ENCODE assay signal across 15 cellular contexts in the genomic region with DNA sequence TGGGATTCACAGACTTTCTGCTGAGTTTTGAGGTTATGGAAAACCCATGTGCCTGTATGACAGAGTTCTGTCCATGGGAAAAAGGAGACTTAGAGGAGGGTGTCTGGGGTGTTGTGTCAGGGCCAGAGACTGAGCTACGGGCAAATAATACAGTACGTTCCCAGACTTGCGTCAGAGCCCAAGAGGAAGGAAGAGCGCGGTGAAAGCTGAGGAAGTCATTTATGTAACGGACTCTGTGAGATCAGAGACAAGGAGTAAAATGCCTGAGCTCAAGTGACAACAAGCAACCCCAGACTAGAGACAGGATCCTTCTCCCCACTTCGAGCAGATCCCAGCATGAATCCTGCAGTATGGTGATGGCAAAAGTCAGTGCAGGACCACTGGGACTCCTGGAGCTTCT.
DNase-seq lines count a peak whose midpoint lies in the region; ATAC-seq and TF ChIP-seq lines count a peak whose summit lies in the region.
"Had no signal": no experiment of that assay in that cellular context is flagged by ENCODE, and none has a peak within 500 bp of the region (broad histone marks: within the 10 kb centered on the region; RNA-seq: fewer than 3 reads in every experiment).

No MANE protein-coding gene starts in this region.

- no peak for TF ChIP-seq EP300 in transverse colon (IDR thresholded peaks at IDR 0.05; ENCODE audit: low read depth)

- in situ Hi-C loops in transverse colon (cut with MboI; ENCODE audit: low pct_ligation_motif_present in 1 of 4, low pct_unique_long_range_greater_than_20kb in 1 of 4, low sequenced_read_pairs in 3 of 4): no loop called here

- H3K9me3 ChIP-seq in colonic mucosa (no peaks in the 10 kb centered on the region), lung (ENCODE audit: control insufficient read depth in 2 of 2, insufficient read depth in 1 of 2, low read length in 1 of 2) (no peaks in the 10 kb centered on the region), transverse colon (no peaks in the 10 kb centered on the region)
- H3K9me3 ChIP-seq: esophagus muscularis mucosa had no signal

- intact Hi-C loops in activated CD8-positive, alpha-beta T cell treated with anti-CD3 and anti-CD28 coated beads for 36 hours (cut with micrococcal nuclease): no loop called here
- intact Hi-C loops in colonic mucosa (cut with DNase I) (no loop called here), transverse colon (cut with DNase I; ENCODE audit: low total_unique reads) (no loop called here)

- no peak overlapping the region for H3K4me3 Mint-ChIP-seq in activated CD8-positive, alpha-beta T cell treated with anti-CD3 and anti-CD28 coated beads, Interleukin-2, amount 10 ng/mL, durations not matched to agents 7 days and 5 days
- no peak overlapping the region for H3K4me3 Mint-ChIP-seq in activated CD8-positive, alpha-beta T cell treated with anti-CD3 and anti-CD28 coated beads for 36 hours
- H3K4me3 Mint-ChIP-seq: naive thymus-derived CD8-positive, alpha-beta T cell had no signal

- H3K4me1 ChIP-seq in colonic mucosa (no peaks in the 10 kb centered on the region), lung (ENCODE audit: control insufficient read depth in 2 of 2, insufficient read depth in 2 of 2, low read length in 2 of 2) (no peaks in the 10 kb centered on the region), transverse colon (no peaks in the 10 kb centered on the region)

- no peaks in the 10 kb centered on the region for H3K36me3 ChIP-seq in colonic mucosa
- H3K36me3 ChIP-seq in lung (ENCODE audit: control insufficient read depth in 2 of 2, insufficient read depth in 2 of 2, low read length in 2 of 2): no peaks in the 10 kb centered on the region
- no peaks in the 10 kb centered on the region for H3K36me3 ChIP-seq in transverse colon
- H3K36me3 ChIP-seq: esophagus muscularis mucosa had no signal

- no peak overlapping the region for H3K27ac Mint-ChIP-seq in activated CD8-positive, alpha-beta T cell treated with anti-CD3 and anti-CD28 coated beads, Interleukin-2, amount 10 ng/mL, durations not matched to agents 7 days and 5 days
- no peak overlapping the region for H3K27ac Mint-ChIP-seq in activated CD8-positive, alpha-beta T cell treated with anti-CD3 and anti-CD28 coated beads for 36 hours
- H3K27ac Mint-ChIP-seq: activated T-helper 2 cell treated with anti-CD3 and anti-CD28 coated beads, Interferon-gamma antibody, Interleukin-2, Interleukin-4, amounts not matched to agents 10 μg/mL and 5 μg/mL and 100 μg/mL, durations not matched to agents 14 hours and 24 hours and 36 hours had no signal

- no peaks in the 10 kb centered on the region for H3K9me3 Mint-ChIP-seq in activated CD8-positive, alpha-beta T cell treated with anti-CD3 and anti-CD28 coated beads, Interleukin-2, amount 10 ng/mL, durations not matched to agents 7 days and 5 days (ENCODE audit: insufficient read depth)
- H3K9me3 Mint-ChIP-seq in activated CD8-positive, alpha-beta T cell treated with anti-CD3 and anti-CD28 coated beads for 36 hours: no peaks in the 10 kb centered on the region
- H3K9me3 Mint-ChIP-seq: activated T-helper 2 cell treated with anti-CD3 and anti-CD28 coated beads, Interferon-gamma antibody, Interleukin-2, Interleukin-4, amounts not matched to agents 10 μg/mL and 5 μg/mL and 100 μg/mL, durations not matched to agents 14 hours and 24 hours and 36 hours; naive thymus-derived CD8-positive, alpha-beta T cell had no signal

- no peaks in the 10 kb centered on the region for H3K36me3 Mint-ChIP-seq in activated CD8-positive, alpha-beta T cell treated with anti-CD3 and anti-CD28 coated beads, Interleukin-2, amount 10 ng/mL, durations not matched to agents 7 days and 5 days (ENCODE audit: low read depth)
- no peaks in the 10 kb centered on the region for H3K36me3 Mint-ChIP-seq in activated CD8-positive, alpha-beta T cell treated with anti-CD3 and anti-CD28 coated beads for 36 hours (ENCODE audit: low read depth)
- H3K36me3 Mint-ChIP-seq: naive thymus-derived CD8-positive, alpha-beta T cell had no signal

- WGBS in lung, 2 donors: 15 to 48% methylated on average over 7 of the region's 7 CpGs
- 69 to 80% methylated on average over 1 to 7 of the region's 7 CpGs for WGBS in transverse colon (ENCODE audit: low coverage in 1 of 2), 2 donors

- no peak overlapping the region for H3K9ac ChIP-seq in colonic mucosa (ENCODE audit: low read depth in 2 of 2, low read length in 2 of 2)

- POLR2A ChIA-PET in activated CD8-positive, alpha-beta T cell treated with anti-CD3 and anti-CD28 coated beads, Interleukin-2, amount 10 ng/mL, durations not matched to agents 7 days and 5 days (lab: Charles Lee): no interaction called here
- POLR2A ChIA-PET in activated CD8-positive, alpha-beta T cell treated with anti-CD3 and anti-CD28 coated beads for 36 hours (lab: Charles Lee): no interaction called here

- peak overlapping the region; percentile 2 for H3K27ac ChIP-seq in colonic mucosa
- no peak overlapping the region for H3K27ac ChIP-seq in lung (ENCODE audit: low read depth in 1 of 2, low read length in 1 of 2)
- H3K27ac ChIP-seq in transverse colon: peak overlapping the region in 3 of 4 donors; percentile 34 to 43 (median 41)

- peak; percentile 26 for TF ChIP-seq POLR2A in transverse colon (IDR thresholded peaks at IDR 0.05)

- CTCF ChIA-PET in activated CD8-positive, alpha-beta T cell treated with anti-CD3 and anti-CD28 coated beads, Interleukin-2, amount 10 ng/mL, durations not matched to agents 7 days and 5 days (lab: Charles Lee): interaction anchor here (1.3 kb wide), 1 partner anchor 257 kb away, joined by 6 read pairs; no protein-coding TSS in a partner anchor
- CTCF ChIA-PET in activated CD8-positive, alpha-beta T cell treated with anti-CD3 and anti-CD28 coated beads for 36 hours (lab: Charles Lee): no interaction called here

- peak; percentile 48 for ATAC-seq in activated CD8-positive, alpha-beta T cell treated with anti-CD3 and anti-CD28 coated beads, Interleukin-2, amount 10 ng/mL, durations not matched to agents 7 days and 5 days
- no peak for ATAC-seq in activated CD8-positive, alpha-beta T cell treated with anti-CD3 and anti-CD28 coated beads for 36 hours
- peak; percentile 59 for ATAC-seq in lung (ENCODE audit: insufficient read depth, low FRiP score)
- ATAC-seq: GM12878; naive thymus-derived CD8-positive, alpha-beta T cell had no signal

- H3K4me3 ChIP-seq in colonic mucosa: no peak overlapping the region
- no peak overlapping the region for H3K4me3 ChIP-seq in lung
- H3K4me3 ChIP-seq in transverse colon: no peak overlapping the region
- H3K4me3 ChIP-seq: esophagus muscularis mucosa, GM12878, skin epidermis had no signal

- peaks cover 23% of the 10 kb centered on the region for H3K27me3 Mint-ChIP-seq in activated CD8-positive, alpha-beta T cell treated with anti-CD3 and anti-CD28 coated beads, Interleukin-2, amount 10 ng/mL, durations not matched to agents 7 days and 5 days (ENCODE audit: low read depth)
- peaks cover 24% of the 10 kb centered on the region for H3K27me3 Mint-ChIP-seq in activated CD8-positive, alpha-beta T cell treated with anti-CD3 and anti-CD28 coated beads for 36 hours

- no peak for TF ChIP-seq CTCF in activated CD8-positive, alpha-beta T cell treated with anti-CD3 and anti-CD28 coated beads for 36 hours (IDR thresholded peaks at IDR 0.05)
- TF ChIP-seq CTCF in colonic mucosa (IDR thresholded peaks at IDR 0.05): no peak
- no peak for TF ChIP-seq CTCF in lung (IDR thresholded peaks at IDR 0.05; ENCODE audit: control extremely low read depth, extremely low read depth)
- no peak for TF ChIP-seq CTCF in transverse colon (IDR thresholded peaks at IDR 0.05)

- DNase-seq in activated CD8-positive, alpha-beta T cell treated with anti-CD3 and anti-CD28 coated beads, Interleukin-2, amount 10 ng/mL, durations not matched to agents 7 days and 5 days: no peak
- DNase-seq in activated CD8-positive, alpha-beta T cell treated with anti-CD3 and anti-CD28 coated beads for 36 hours: no peak
- no peak for DNase-seq in colonic mucosa
- DNase-seq in lung (ENCODE audit: low spot score): peak; percentile 35
- DNase-seq in transverse colon: peak; percentile 27
- DNase-seq in hepatic stellate cell (ENCODE audit: low spot score): no peak
- no peak for DNase-seq in ecto neural progenitor cell (ENCODE audit: low spot score)
- no peak for DNase-seq in AG20443 (ENCODE audit: low spot score)
- DNase-seq: 8988T; naive thymus-derived CD8-positive, alpha-beta T cell; NCI-H748 treated with DMSO at 0.1 percent for 48 hours had no signal

- peaks cover 30% of the 10 kb centered on the region for H3K4me1 Mint-ChIP-seq in activated CD8-positive, alpha-beta T cell treated with anti-CD3 and anti-CD28 coated beads, Interleukin-2, amount 10 ng/mL, durations not matched to agents 7 days and 5 days (ENCODE audit: low read depth)
- peaks cover 12% of the 10 kb centered on the region for H3K4me1 Mint-ChIP-seq in activated CD8-positive, alpha-beta T cell treated with anti-CD3 and anti-CD28 coated beads for 36 hours (ENCODE audit: low read depth)

- H3K27me3 ChIP-seq in colonic mucosa (no peaks in the 10 kb centered on the region), lung (ENCODE audit: control insufficient read depth, insufficient read depth) (no peaks in the 10 kb centered on the region), transverse colon (no peaks in the 10 kb centered on the region)
- H3K27me3 ChIP-seq: esophagus muscularis mucosa had no signal

Comparison
In these comparisons a context has a peak if more than half of its experiments do, and no peak if none do; other contexts are left out.
1. DNase-seq: peak in lung (single experiment) and transverse colon (single experiment); none in activated CD8-positive, alpha-beta T cell treated with anti-CD3 and anti-CD28 coated beads, Interleukin-2, amount 10 ng/mL, durations not matched to agents 7 days and 5 days (single experiment), activated CD8-positive, alpha-beta T cell treated with anti-CD3 and anti-CD28 coated beads for 36 hours (single experiment), colonic mucosa (single experiment), hepatic stellate cell (single experiment), ecto neural progenitor cell (single experiment) and AG20443 (single experiment).
2. H3K27ac ChIP-seq: peak in colonic mucosa (single experiment) and transverse colon (3 of 4); none in lung (0 of 2).